Comparison of ENCODE assay signal across 15 cellular contexts in the genomic region with DNA sequence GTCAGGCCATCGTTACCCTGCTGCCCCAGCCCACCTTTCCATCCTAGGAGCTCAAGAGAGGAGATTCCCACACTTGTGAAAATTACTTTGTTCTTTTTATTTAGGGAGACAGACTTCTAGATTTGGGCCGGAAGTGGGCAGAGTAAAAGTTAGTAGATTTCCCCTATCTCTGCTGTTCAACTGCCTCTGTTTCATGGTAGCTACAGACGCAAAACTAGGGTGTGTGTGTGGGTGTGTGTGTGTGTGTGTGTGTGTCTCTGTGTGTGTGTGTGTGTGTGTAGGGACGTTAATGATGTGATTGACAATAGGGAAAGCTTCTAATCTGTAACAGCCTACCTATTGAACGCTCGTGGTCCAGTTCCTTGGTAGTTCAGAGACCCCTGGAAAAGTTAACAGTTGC. TPM values are rescaled to one million over a fixed set of nuclear protein-coding genes. Genes with fewer than 3 reads are reported as not detected.
DNase-seq lines count a peak whose midpoint lies in the region; ATAC-seq, FAIRE-seq and TF ChIP-seq lines count a peak whose summit lies in the region.
"Had no signal": no experiment of that assay in that cellular context is flagged by ENCODE, and none has a peak within 500 bp of the region (broad histone marks: within the 10 kb centered on the region; RNA-seq: fewer than 3 reads in every experiment).

No MANE protein-coding gene starts in this region.

- H3K27me3 ChIP-seq in left ventricle myocardium inferior (ENCODE audit: low read depth) (peaks cover 8% of the 10 kb centered on the region), endodermal cell (ENCODE audit: control insufficient read depth, insufficient read depth, low read length, poor library complexity, severe bottlenecking) (no peaks in the 10 kb centered on the region), thymus (ENCODE audit: control insufficient read depth, insufficient read depth) (no peaks in the 10 kb centered on the region), thyroid gland (no peaks in the 10 kb centered on the region)
- H3K27me3 ChIP-seq: foreskin keratinocyte had no signal

- TF ChIP-seq CTCF in left ventricle myocardium inferior (IDR thresholded peaks at IDR 0.05; ENCODE audit: borderline replicate concordance) = no peak
- no peak for TF ChIP-seq CTCF in OCI-LY7 (conservative IDR thresholded peaks at IDR 0.05; ENCODE audit: low read length)
- TF ChIP-seq CTCF in endodermal cell (conservative IDR thresholded peaks at IDR 0.05) = no peak
- TF ChIP-seq CTCF in thyroid gland (IDR thresholded peaks at IDR 0.05) = no peak

- BruUV-seq in OCI-LY7 (replicated peaks; lab: Mats Ljungman, UMichigan) = no TSS peak

- H3K4me2 ChIP-seq in OCI-LY7 (ENCODE audit: low read length) = peak overlapping the region; percentile 24; the same call in 1 of the 2 replicates

- H3K79me2 ChIP-seq in OCI-LY7 (ENCODE audit: insufficient read depth, low read depth, low read length) = no peaks in the 10 kb centered on the region

- no peaks in the 10 kb centered on the region for H4K20me1 ChIP-seq in OCI-LY7 (ENCODE audit: insufficient read depth, low read length)

- CTCF ChIA-PET in OCI-LY7 (lab: Charles Lee; ENCODE audit: unreplicated experiment) = no interaction called here

- H3K9me3 Mint-ChIP-seq in endodermal cell = peaks cover 7% of the 10 kb centered on the region

- no peak overlapping the region for H3K27ac ChIP-seq in left ventricle myocardium inferior (replicated peaks)
- H3K27ac ChIP-seq in OCI-LY7 (ENCODE audit: low read depth, low read length, poor library complexity, severe bottlenecking) = no peak overlapping the region
- H3K27ac ChIP-seq in endodermal cell (ENCODE audit: low read depth, low read length) = no peak overlapping the region
- no peak overlapping the region for H3K27ac ChIP-seq in thymus (ENCODE audit: low read depth)
- no peak overlapping the region for H3K27ac ChIP-seq in thyroid gland
- H3K27ac ChIP-seq: foreskin keratinocyte, SK-N-MC had no signal

- 93 to 100% methylated on average over 1 to 4 of the region's 6 CpGs for WGBS in endodermal cell (ENCODE audit: insufficient coverage in 1 of 2, insufficient read length in 1 of 2), 2 experiments
- 94% methylated on average over 6 of the region's 6 CpGs for WGBS in thymus
- 89 to 91% methylated on average over 6 of the region's 6 CpGs for WGBS in thyroid gland, 2 donors

- no peaks in the 10 kb centered on the region for H3K4me1 ChIP-seq in left ventricle myocardium inferior
- peaks cover 8% of the 10 kb centered on the region for H3K4me1 ChIP-seq in OCI-LY7 (ENCODE audit: insufficient read depth, low read length, poor library complexity, severe bottlenecking)
- H3K4me1 ChIP-seq in endodermal cell (ENCODE audit: control insufficient read depth, insufficient read depth, low read length) = no peaks in the 10 kb centered on the region
- no peaks in the 10 kb centered on the region for H3K4me1 ChIP-seq in thymus (ENCODE audit: control insufficient read depth, insufficient read depth, low read length)
- H3K4me1 ChIP-seq in thyroid gland = no peaks in the 10 kb centered on the region
- H3K4me1 ChIP-seq: foreskin keratinocyte had no signal

- no peak for TF ChIP-seq POLR2A in thyroid gland (IDR thresholded peaks at IDR 0.05)

- peaks cover 8% of the 10 kb centered on the region for H3K9me3 ChIP-seq in left ventricle myocardium inferior (replicated peaks)
- no peaks in the 10 kb centered on the region for H3K9me3 ChIP-seq in OCI-LY7 (ENCODE audit: low read length)
- H3K9me3 ChIP-seq in endodermal cell (ENCODE audit: control insufficient read depth, low read length) = no peaks in the 10 kb centered on the region
- H3K9me3 ChIP-seq in thymus (ENCODE audit: control insufficient read depth) = no peaks in the 10 kb centered on the region
- H3K9me3 ChIP-seq in thyroid gland = no peaks in the 10 kb centered on the region

- H3K4me3 ChIP-seq in left ventricle myocardium inferior (peak overlapping the region; percentile 51), OCI-LY7 (ENCODE audit: low read depth, low read length, poor library complexity, severe bottlenecking) (no peak overlapping the region), endodermal cell (ENCODE audit: low read length) (no peak overlapping the region), thymus (ENCODE audit: low read length) (peak overlapping the region; percentile 27), thyroid gland (replicated peaks in 1 of 3) (no peak overlapping the region)
- H3K4me3 ChIP-seq: SK-N-MC had no signal

- DNase-seq in left ventricle myocardium inferior (no peak), left ventricle myocardium superior (no peak), OCI-LY7 (ENCODE audit: low spot score) (no peak), endodermal cell (no peak), thyroid gland (no peak), frontal cortex (ENCODE audit: low spot score in 2 of 2) (no peak)
- no peak for DNase-seq in effector CD8-positive, alpha-beta T cell (lab: John Stamatoyannopoulos, UW)
- DNase-seq: foreskin keratinocyte, kidney glomerular epithelial cell, NCI-H1694 treated with DMSO at 0.1 percent for 48 hours, NCI-H82 had no signal

- peak overlapping the region; percentile 50 for H3K4me3 Mint-ChIP-seq in endodermal cell

- no peaks in the 10 kb centered on the region for H3K36me3 Mint-ChIP-seq in endodermal cell (ENCODE audit: low read depth)

- peaks cover 33% of the 10 kb centered on the region for H3K27me3 Mint-ChIP-seq in endodermal cell (ENCODE audit: insufficient read depth)

- no peak overlapping the region for H3K9ac ChIP-seq in endodermal cell (ENCODE audit: extremely low read depth, low read length, poor library complexity, severe bottlenecking)

- no peak for FAIRE-seq in frontal cortex (lab: Jason Lieb, UNC)
- FAIRE-seq: HepG2 had no signal

- no peak overlapping the region for H2AFZ ChIP-seq in OCI-LY7 (ENCODE audit: low read length)

- POLR2A ChIA-PET in OCI-LY7 (lab: Charles Lee) = interaction anchor here (0.8 kb wide), 1 partner anchor 17 kb away, joined by 3 read pairs; no protein-coding TSS in a partner anchor

- no peaks in the 10 kb centered on the region for H3K4me1 Mint-ChIP-seq in endodermal cell

- no peak overlapping the region for H3K27ac Mint-ChIP-seq in endodermal cell

- no peak for ATAC-seq in left ventricle myocardium superior
- ATAC-seq: foreskin keratinocyte, HepG2 had no signal

- H3K36me3 ChIP-seq in left ventricle myocardium inferior (no peaks in the 10 kb centered on the region), OCI-LY7 (ENCODE audit: insufficient read depth, low read length) (no peaks in the 10 kb centered on the region), endodermal cell (ENCODE audit: control insufficient read depth, insufficient read depth, low read length) (no peaks in the 10 kb centered on the region), thymus (ENCODE audit: control insufficient read depth, insufficient read depth) (no peaks in the 10 kb centered on the region), thyroid gland (no peaks in the 10 kb centered on the region)

- no peaks in the 10 kb centered on the region for H3K9me2 ChIP-seq in OCI-LY7 (ENCODE audit: insufficient read depth, low read length)

- intact Hi-C loops in left ventricle myocardium inferior (cut with micrococcal nuclease) = no loop called here
- intact Hi-C loops in left ventricle myocardium superior (cut with micrococcal nuclease) = no loop called here
- intact Hi-C loops in OCI-LY7 (cut with micrococcal nuclease; ENCODE audit: unreplicated experiment) = no loop called here
- intact Hi-C loops in thyroid gland (cut with DNase I) = no loop called here

RNA-seq across cellular contexts. Expression of a gene that starts 0.4 kb away (rescaled TPM):
- total RNA-seq in left ventricle myocardium inferior (not detected), left ventricle myocardium superior (0.20 TPM), OCI-LY7 (2022) (0.19 and 0.37 TPM in 2 replicates), endodermal cell (not detected), thyroid gland (under 1 TPM in 1 of 4 donors, not detected in 3; 0.40 TPM), frontal cortex (not detected)
- total RNA-seq in OCI-LY7 (2014; rRNA removed; shearing (Covaris generic)) = 0.13 TPM in 1 of 2 replicates, not detected in the other
- not detected for polyA plus RNA-seq in endodermal cell (2013, experiment 1 of 2)
- not detected for polyA plus RNA-seq in endodermal cell (2013, experiment 2 of 2)
- polyA plus RNA-seq in thymus = 0.84 TPM
- total RNA-seq: dermis blood vessel endothelial cell, foreskin keratinocyte, HepG2 had no signal
- polyA plus RNA-seq: foreskin keratinocyte, HepG2 had no signal

RNA-seq across cellular contexts. Expression of a gene that starts 43.7 kb away (rescaled TPM):
- 31.0 TPM for total RNA-seq in left ventricle myocardium inferior
- total RNA-seq in left ventricle myocardium superior = 30.3 TPM
- 116 and 155 TPM in 2 replicates for total RNA-seq in OCI-LY7 (2014; rRNA removed; shearing (Covaris generic))
- 192 and 197 TPM in 2 replicates for total RNA-seq in OCI-LY7 (2022)
- 10 to 100 TPM; 84.9 to 87.6 TPM for total RNA-seq in endodermal cell
- polyA plus RNA-seq in endodermal cell (2013, experiment 1 of 2) = 81.9 TPM
- 80.9 TPM for polyA plus RNA-seq in endodermal cell (2013, experiment 2 of 2)
- polyA plus RNA-seq in thymus = 49.3 TPM
- 100 to 1,000 TPM; 125 to 188 (median 151) TPM for total RNA-seq in thyroid gland
- 49.3 TPM for total RNA-seq in frontal cortex

Comparison
In these comparisons a context has a peak if more than half of its experiments do, and no peak if none do; other contexts are left out.
1. H3K4me3 ChIP-seq: peak in left ventricle myocardium inferior (single experiment) and thymus (single experiment); none in OCI-LY7 (single experiment), endodermal cell (single experiment) and thyroid gland (0 of 3).